ENCODE assay signal across 26 cellular contexts in the genomic region with DNA sequence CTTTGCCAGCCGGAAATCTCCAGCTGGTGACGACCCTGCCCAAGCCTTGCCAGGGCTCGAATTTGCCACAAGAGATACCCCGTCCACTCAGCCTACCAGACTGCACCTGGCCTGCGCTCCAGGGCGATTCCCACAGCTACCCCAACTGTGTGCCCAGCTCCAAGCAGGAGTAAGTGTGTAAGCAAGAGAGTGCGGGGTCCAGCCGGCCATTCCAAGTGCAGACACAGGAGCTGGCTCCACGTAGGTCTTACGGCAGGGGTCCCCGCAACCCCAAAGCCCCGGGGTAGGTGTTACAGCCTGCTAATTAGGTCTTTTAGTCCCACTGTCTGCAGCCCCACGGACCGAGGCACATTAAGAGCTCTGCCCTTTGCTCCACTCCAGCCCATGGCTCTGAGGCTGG.
"Had no signal": no experiment of that assay in that cellular context is flagged by ENCODE, and none has a peak within 500 bp of the region (broad histone marks: within the 10 kb centered on the region; RNA-seq: fewer than 3 reads in every experiment).

No MANE protein-coding gene starts in this region.

- H3K4me3 Mint-ChIP-seq: activated CD4-positive, alpha-beta T cell treated with anti-CD3 and anti-CD28 coated beads, Interleukin-2, amount 10 ng/mL, durations not matched to agents 24 days and 14 days; activated naive CD8-positive, alpha-beta T cell treated with anti-CD3 and anti-CD28 coated beads, Interleukin-2, amount 10 ng/mL, durations not matched to agents 7 days and 5 days; activated T-helper 17 cell treated with anti-CD3 and anti-CD28 coated beads, Interleukin-2, amount 50 U/mL, for 72 hours; T-helper 1 cell treated with Interleukin-12 subunit alpha and Interleukin-12 subunit beta and Interleukin-4 antibody, amounts not matched to agents 30 μg/mL and 1 μg/mL, for 36 hours; WTC11 had no signal

- ATAC-seq: activated T-helper 17 cell treated with anti-CD3 and anti-CD28 coated beads, Interleukin-2, amount 50 U/mL, for 72 hours; K562; SK-N-SH treated with all-trans-retinoic acid at 6 μM for 48 hours had no signal

- H3K4me3 ChIP-seq: adrenal gland, K562, SJSA1 had no signal

- FAIRE-seq: K562 had no signal

- H3K27me3 ChIP-seq: adrenal gland, SJSA1 had no signal

- DNase-seq: activated CD4-positive, alpha-beta T cell treated with anti-CD3 and anti-CD28 coated beads, Interleukin-2, amount 10 ng/mL, durations not matched to agents 24 days and 14 days; activated CD4-positive, alpha-beta T cell treated with anti-CD3 and anti-CD28 coated beads, Interleukin-2, amount 50 U/mL, for 48 hours; activated CD4-positive, CD25-positive, alpha-beta regulatory T cell treated with anti-CD3 and anti-CD28 coated beads, Interleukin-2, amount 50 U/mL, for 72 hours; activated gamma-delta T cell treated with Interleukin-2 at 50 U/mL for 16 hours; activated naive CD4-positive, alpha-beta T cell treated with anti-CD3 and anti-CD28 coated beads, Interleukin-2, amount 50 U/mL, for 16 hours; activated naive CD8-positive, alpha-beta T cell treated with anti-CD3 and anti-CD28 coated beads, Interleukin-2, amount 10 ng/mL, durations not matched to agents 7 days and 5 days; activated T-cell treated with anti-CD3 and anti-CD28 coated beads for 4 hours; activated T-cell treated with anti-CD3 and anti-CD28 coated beads, Interleukin-2, amount 50 U/mL, for 48 hours; adrenal gland; Karpas-422; NCI-H1048; NCI-H146; NCI-H1930; NCI-H345; NCI-H510A; NCI-H526 treated with DMSO at 0.1 percent for 48 hours; NCI-H82; RPMI8226; SHP77; T-helper 9 cell had no signal

- H3K27ac ChIP-seq: adrenal gland, SJSA1 had no signal

- H3K4me1 Mint-ChIP-seq: activated CD4-positive, alpha-beta T cell treated with anti-CD3 and anti-CD28 coated beads, Interleukin-2, amount 10 ng/mL, durations not matched to agents 24 days and 14 days; activated naive CD8-positive, alpha-beta T cell treated with anti-CD3 and anti-CD28 coated beads, Interleukin-2, amount 10 ng/mL, durations not matched to agents 7 days and 5 days; activated T-helper 17 cell treated with anti-CD3 and anti-CD28 coated beads, Interleukin-2, amount 50 U/mL, for 72 hours; WTC11 had no signal

- H3K9me3 ChIP-seq: adrenal gland, SJSA1 had no signal

- H3K4me1 ChIP-seq: adrenal gland, SJSA1 had no signal

- H3K27ac Mint-ChIP-seq: activated CD4-positive, alpha-beta T cell treated with anti-CD3 and anti-CD28 coated beads, Interleukin-2, amount 10 ng/mL, durations not matched to agents 24 days and 14 days; activated naive CD8-positive, alpha-beta T cell treated with anti-CD3 and anti-CD28 coated beads, Interleukin-2, amount 10 ng/mL, durations not matched to agents 7 days and 5 days; activated T-helper 17 cell treated with anti-CD3 and anti-CD28 coated beads, Interleukin-2, amount 50 U/mL, for 72 hours; T-helper 1 cell treated with Interleukin-12 subunit alpha and Interleukin-12 subunit beta and Interleukin-4 antibody, amounts not matched to agents 30 μg/mL and 1 μg/mL, for 36 hours; WTC11 had no signal

- H3K36me3 Mint-ChIP-seq: activated naive CD8-positive, alpha-beta T cell treated with anti-CD3 and anti-CD28 coated beads, Interleukin-2, amount 10 ng/mL, durations not matched to agents 7 days and 5 days; WTC11 had no signal

- H3K36me3 ChIP-seq: adrenal gland, SJSA1 had no signal

- H3K9me3 Mint-ChIP-seq: activated CD4-positive, alpha-beta T cell treated with anti-CD3 and anti-CD28 coated beads, Interleukin-2, amount 10 ng/mL, durations not matched to agents 24 days and 14 days; T-helper 1 cell treated with Interleukin-12 subunit alpha and Interleukin-12 subunit beta and Interleukin-4 antibody, amounts not matched to agents 30 μg/mL and 1 μg/mL, for 36 hours had no signal

- H3K27me3 Mint-ChIP-seq: activated CD4-positive, alpha-beta T cell treated with anti-CD3 and anti-CD28 coated beads, Interleukin-2, amount 10 ng/mL, durations not matched to agents 24 days and 14 days; activated naive CD8-positive, alpha-beta T cell treated with anti-CD3 and anti-CD28 coated beads, Interleukin-2, amount 10 ng/mL, durations not matched to agents 7 days and 5 days; activated T-helper 17 cell treated with anti-CD3 and anti-CD28 coated beads, Interleukin-2, amount 50 U/mL, for 72 hours had no signal
